30 cellular contexts compared by ENCODE assay signal in genomic region chr6:158399040-158399700, GRCh38.
DNase-seq lines count a peak whose midpoint lies in the region; ATAC-seq and TF ChIP-seq lines count a peak whose summit lies in the region.
"Had no signal": no experiment of that assay in that cellular context is flagged by ENCODE, and none has a peak within 500 bp of the region (broad histone marks: within the 10 kb centered on the region; RNA-seq: fewer than 3 reads in every experiment).

No MANE protein-coding gene starts in this region.

- no peaks in the 10 kb centered on the region for H3K4me1 Mint-ChIP-seq in activated T-helper 17 cell treated with anti-CD3 and anti-CD28 coated beads, Interleukin-2, amount 50 U/mL, for 72 hours
- H3K4me1 Mint-ChIP-seq: CD14-positive monocyte, GM23338 had no signal

- H3K27me3 ChIP-seq in liver (ENCODE audit: control insufficient read depth in 4 of 4, insufficient read depth in 4 of 4, low read length in 3 of 4): no peaks in the 10 kb centered on the region
- H3K27me3 ChIP-seq: ovary had no signal

- TF ChIP-seq CTCF in liver (IDR thresholded peaks at IDR 0.05; ENCODE audit: low read depth, low read length, missing input control): no peak

- no peak for TF ChIP-seq RAD21 in liver (IDR thresholded peaks at IDR 0.05)

- no peaks in the 10 kb centered on the region for H3K36me3 Mint-ChIP-seq in activated T-helper 17 cell treated with anti-CD3 and anti-CD28 coated beads, Interleukin-2, amount 50 U/mL, for 72 hours (ENCODE audit: low read depth)

- 93% methylated on average over 3 of the region's 3 CpGs for WGBS in liver

- no peak overlapping the region for H3K27ac ChIP-seq in liver (ENCODE audit: low read depth in 1 of 2, low read length in 2 of 2)
- H3K27ac ChIP-seq: 22Rv1, ovary had no signal

- H3K4me1 ChIP-seq in liver (ENCODE audit: control insufficient read depth in 4 of 4, insufficient read depth in 4 of 4, low read length in 3 of 4): no peaks in the 10 kb centered on the region

- H3K9ac ChIP-seq in liver (ENCODE audit: low read depth in 1 of 2, low read length in 2 of 2): no peak overlapping the region

- H3K9me3 ChIP-seq in liver (ENCODE audit: control insufficient read depth in 4 of 4, low read length in 3 of 4): no peaks in the 10 kb centered on the region
- H3K9me3 ChIP-seq: ovary had no signal

- intact Hi-C loops in posterior cingulate gyrus (cut with DNase I): no loop called here

- H3K36me3 ChIP-seq in liver (ENCODE audit: control insufficient read depth in 4 of 4, insufficient read depth in 3 of 4, low read depth in 1 of 4, low read length in 3 of 4): no peaks in the 10 kb centered on the region
- H3K36me3 ChIP-seq: ovary had no signal

- H3K4me3 Mint-ChIP-seq in activated T-helper 17 cell treated with anti-CD3 and anti-CD28 coated beads, Interleukin-2, amount 50 U/mL, for 72 hours: no peak overlapping the region
- H3K4me3 Mint-ChIP-seq: activated naive CD4-positive, alpha-beta T cell treated with anti-CD3 and anti-CD28 coated beads, Interleukin-2, amount 50 U/mL, for 24 hours; activated T-helper 1 cell treated with anti-CD3 and anti-CD28 coated beads, Interleukin-12 subunit alpha, Interleukin-12 subunit beta, Interleukin-2, Interleukin-4 antibody, amounts not matched to agents 30 ng/mL and 10 ng/mL and 1 ng/mL, durations not matched to agents 14 hours and 24 hours and 36 hours; CD14-positive monocyte; GM23338; T-helper 17 cell had no signal

- no peak for ATAC-seq in activated T-helper 17 cell treated with anti-CD3 and anti-CD28 coated beads, Interleukin-2, amount 50 U/mL, for 72 hours (replicated peaks)
- ATAC-seq: activated CD4-positive, CD25-positive, alpha-beta regulatory T cell treated with anti-CD3 and anti-CD28 coated beads, Interleukin-2, amount 50 U/mL, for 24 hours; SK-N-SH treated with all-trans-retinoic acid at 6 μM for 48 hours; T-helper 17 cell had no signal

- DNase-seq in NCI-H2029 treated with DMSO at 0.1 percent for 48 hours (lab: John Stamatoyannopoulos, UW) (peak; percentile 33), NCI-H2029 (lab: John Stamatoyannopoulos, UW) (no peak), superior temporal gyrus (ENCODE audit: extremely low spot score) (peak; percentile 26), NOMO-1 treated with DMSO at 0.1 percent for 48 hours (lab: John Stamatoyannopoulos, UW; ENCODE audit: unreplicated experiment) (no peak), posterior cingulate gyrus (no peak), cerebellar nuclear complex (lab: John Stamatoyannopoulos, UW) (no peak)
- DNase-seq: activated CD4-positive, alpha-beta T cell treated with anti-CD3 and anti-CD28 coated beads, Interleukin-2, amount 50 U/mL, for 48 hours; anterior cingulate cortex; caudate nucleus; EL; IMR-90; islet precursor cell; NCI-H2081; NCI-H345; NCI-H774; OCI-M1; ovary; right cardiac atrium; stimulated activated CD4-positive, alpha-beta T cell treated with anti-CD3 and anti-CD28 coated beads, Interleukin-2, amount 100 ng/mL, for 24 hours; T-helper 17 cell had no signal

- no peaks in the 10 kb centered on the region for H3K27me3 Mint-ChIP-seq in activated T-helper 17 cell treated with anti-CD3 and anti-CD28 coated beads, Interleukin-2, amount 50 U/mL, for 72 hours
- H3K27me3 Mint-ChIP-seq: activated naive CD4-positive, alpha-beta T cell treated with anti-CD3 and anti-CD28 coated beads, Interleukin-2, amount 50 U/mL, for 24 hours; T-helper 17 cell had no signal

- no peak overlapping the region for H3K4me3 ChIP-seq in liver (ENCODE audit: low read depth in 1 of 3, low read length in 3 of 3)
- H3K4me3 ChIP-seq: GM23338, lung, ovary had no signal

- no peaks in the 10 kb centered on the region for H3K9me3 Mint-ChIP-seq in activated T-helper 17 cell treated with anti-CD3 and anti-CD28 coated beads, Interleukin-2, amount 50 U/mL, for 72 hours
- H3K9me3 Mint-ChIP-seq: activated naive CD4-positive, alpha-beta T cell treated with anti-CD3 and anti-CD28 coated beads, Interleukin-2, amount 50 U/mL, for 24 hours had no signal

- peak overlapping the region; percentile 17 for H3K27ac Mint-ChIP-seq in activated T-helper 17 cell treated with anti-CD3 and anti-CD28 coated beads, Interleukin-2, amount 50 U/mL, for 72 hours
- H3K27ac Mint-ChIP-seq: activated naive CD4-positive, alpha-beta T cell treated with anti-CD3 and anti-CD28 coated beads, Interleukin-2, amount 50 U/mL, for 24 hours; activated T-helper 1 cell treated with anti-CD3 and anti-CD28 coated beads, Interleukin-12 subunit alpha, Interleukin-12 subunit beta, Interleukin-2, Interleukin-4 antibody, amounts not matched to agents 30 ng/mL and 10 ng/mL and 1 ng/mL, durations not matched to agents 14 hours and 24 hours and 36 hours; CD14-positive monocyte; GM23338; T-helper 17 cell had no signal

TF ChIP-seq in liver, 16 proteins besides CTCF, POLR2A, EP300 and RAD21:
- TF ChIP-seq REST (IDR thresholded peaks at IDR 0.05) (no peak), GABPA (IDR thresholded peaks at IDR 0.05 in 1 of 2, conservative IDR thresholded peaks at IDR 0.05 in 1 of 2) (no peak), NR2F2 (IDR thresholded peaks at IDR 0.05) (peak; percentile 82), HNF4G (IDR thresholded peaks at IDR 0.05) (no peak), HNF4A (conservative IDR thresholded peaks at IDR 0.05) (no peak)

Comparison
In these comparisons a context has a peak if more than half of its experiments do, and no peak if none do; other contexts are left out.
1. DNase-seq: peak in NCI-H2029 treated with DMSO at 0.1 percent for 48 hours (single experiment) and superior temporal gyrus (single experiment); none in NCI-H2029 (single experiment), NOMO-1 treated with DMSO at 0.1 percent for 48 hours (single experiment), posterior cingulate gyrus (0 of 10) and cerebellar nuclear complex (0 of 2).